ENCODE assay signal across 22 cellular contexts in genomic region chr1:116127848-116128540, GRCh38. TPM values are rescaled to one million over a fixed set of nuclear protein-coding genes. Genes with fewer than 3 reads are reported as not detected.
DNase-seq lines count a peak whose midpoint lies in the region; ATAC-seq and TF ChIP-seq lines count a peak whose summit lies in the region.
"Had no signal": no experiment of that assay in that cellular context is flagged by ENCODE, and none has a peak within 500 bp of the region (broad histone marks: within the 10 kb centered on the region; RNA-seq: fewer than 3 reads in every experiment).

No MANE protein-coding gene starts in this region.

- TF ChIP-seq CTCF in DND-41 (IDR thresholded peaks at IDR 0.05; ENCODE audit: borderline replicate concordance, extremely low read depth, low read length, poor library complexity, severe bottlenecking), result no peak
- TF ChIP-seq CTCF in esophagus muscularis mucosa (IDR thresholded peaks at IDR 0.05), result no peak
- TF ChIP-seq CTCF in esophagus squamous epithelium (IDR thresholded peaks at IDR 0.05), result no peak

- no peaks in the 10 kb centered on the region for H3K79me2 ChIP-seq in DND-41 (ENCODE audit: insufficient read depth, low read length)

- H3K27ac ChIP-seq in DND-41 (ENCODE audit: low read length), result no peak overlapping the region
- H3K27ac ChIP-seq in esophagus muscularis mucosa (replicated peaks in 1 of 4), result no peak overlapping the region
- H3K27ac ChIP-seq in esophagus squamous epithelium, result no peak overlapping the region
- H3K27ac ChIP-seq: PC-9 had no signal

- no peak for TF ChIP-seq EP300 in esophagus muscularis mucosa (IDR thresholded peaks at IDR 0.05)

- 77% methylated on average over 7 of the region's 7 CpGs for WGBS in esophagus muscularis mucosa
- WGBS in esophagus squamous epithelium, 2 donors, result 65 to 69% methylated on average over 7 of the region's 7 CpGs

- H3K9me3 ChIP-seq in DND-41 (ENCODE audit: insufficient read depth, low read length, severe bottlenecking) (no peaks in the 10 kb centered on the region), T-helper 17 cell (ENCODE audit: control insufficient read depth, low read length, poor library complexity, severe bottlenecking) (no peaks in the 10 kb centered on the region), esophagus muscularis mucosa (no peaks in the 10 kb centered on the region), esophagus squamous epithelium (no peaks in the 10 kb centered on the region)
- H3K9me3 ChIP-seq: BE2C had no signal

- no peaks in the 10 kb centered on the region for H4K20me1 ChIP-seq in DND-41 (ENCODE audit: insufficient read depth, low read length)

- H3K9me3 Mint-ChIP-seq in activated T-cell treated with anti-CD3 and anti-CD28 coated beads, Interleukin-2, amount 50 U/mL, for 72 hours, result no peaks in the 10 kb centered on the region
- H3K9me3 Mint-ChIP-seq: IgD-negative memory B cell had no signal

- H3K36me3 ChIP-seq in DND-41 (ENCODE audit: insufficient read depth, low read length) (no peaks in the 10 kb centered on the region), esophagus muscularis mucosa (no peaks in the 10 kb centered on the region), esophagus squamous epithelium (peaks cover 0 to 34% (median 1%) of the 10 kb centered on the region in 3 donors)
- H3K36me3 ChIP-seq: BE2C had no signal

- peak; percentile 6 to 12 for ATAC-seq in activated T-cell treated with anti-CD3 and anti-CD28 coated beads, Interleukin-2, amount 50 U/mL, for 72 hours (replicated peaks in 1 of 2)
- ATAC-seq in DND-41 (ENCODE audit: insufficient read depth, low read depth) (peak; percentile 70), T-helper 17 cell (peak; percentile 22), left colon (no peak)

- no peak overlapping the region for H3K9ac ChIP-seq in DND-41 (ENCODE audit: low read depth, low read length)

- intact Hi-C loops in esophagus muscularis mucosa (cut with DNase I), result no loop called here
- intact Hi-C loops in left colon (cut with DNase I, micrococcal nuclease), result no loop called here
- intact Hi-C loops in esophagus squamous epithelium (cut with DNase I), result no loop called here

- H3K27me3 Mint-ChIP-seq in activated T-cell treated with anti-CD3 and anti-CD28 coated beads, Interleukin-2, amount 50 U/mL, for 72 hours (ENCODE audit: low read depth), result peaks cover 42% of the 10 kb centered on the region
- H3K27me3 Mint-ChIP-seq in T-helper 17 cell, result peaks cover 31% of the 10 kb centered on the region

- no peaks in the 10 kb centered on the region for H3K36me3 Mint-ChIP-seq in activated T-cell treated with anti-CD3 and anti-CD28 coated beads, Interleukin-2, amount 50 U/mL, for 72 hours (ENCODE audit: insufficient read depth in 2 of 2)
- H3K36me3 Mint-ChIP-seq in T-helper 17 cell (ENCODE audit: low read depth), result peaks cover 2% of the 10 kb centered on the region
- H3K36me3 Mint-ChIP-seq: IgD-negative memory B cell had no signal

- DNase-seq in activated T-cell treated with anti-CD3 and anti-CD28 coated beads, Interleukin-2, amount 50 U/mL, for 72 hours, result peak; percentile 28 to 41
- DNase-seq in activated T-cell treated with anti-CD3 and anti-CD28 coated beads, Interleukin-2, amount 50 U/mL, for 1 hour, result no peak
- DNase-seq in DND-41, result peak; percentile 27
- DNase-seq in T-helper 17 cell, result no peak
- DNase-seq in esophagus muscularis mucosa (ENCODE audit: extremely low spot score), result peak; percentile 82
- DNase-seq in left colon, result no peak
- no peak for DNase-seq in esophagus squamous epithelium (lab: John Stamatoyannopoulos, UW)
- DNase-seq in hepatic stellate cell (ENCODE audit: low spot score), result no peak
- DNase-seq: BE2C, COR-L47, DMS 273 treated with DMSO at 0.1 percent for 48 hours, DMS79 treated with DMSO at 0.1 percent for 48 hours, Karpas-422, NCI-H1694, NCI-H2081 treated with DMSO at 0.1 percent for 48 hours, NCI-H69, PC-9, RPMI8226, SHP77 treated with DMSO at 0.1 percent for 48 hours had no signal

- peak overlapping the region; percentile 67 to 81 for H3K4me3 Mint-ChIP-seq in activated T-cell treated with anti-CD3 and anti-CD28 coated beads, Interleukin-2, amount 50 U/mL, for 72 hours
- no peak overlapping the region for H3K4me3 Mint-ChIP-seq in T-helper 17 cell
- H3K4me3 Mint-ChIP-seq: IgD-negative memory B cell had no signal

- no peak for TF ChIP-seq POLR2A in esophagus muscularis mucosa (IDR thresholded peaks at IDR 0.05; ENCODE audit: low read depth)
- TF ChIP-seq POLR2A in esophagus squamous epithelium (IDR thresholded peaks at IDR 0.05), result no peak

- H3K4me2 ChIP-seq in DND-41 (ENCODE audit: insufficient read depth, low read length), result no peak overlapping the region
- H3K4me2 ChIP-seq: PC-9 had no signal

- H3K27me3 ChIP-seq in DND-41 (ENCODE audit: insufficient read depth, low read length, poor library complexity) (peaks cover 5% of the 10 kb centered on the region), esophagus muscularis mucosa (peaks cover 0 to 26% (median 0%) of the 10 kb centered on the region in 4 donors), esophagus squamous epithelium (no peaks in the 10 kb centered on the region)
- H3K27me3 ChIP-seq: BE2C had no signal

- no peak overlapping the region for H2AFZ ChIP-seq in DND-41 (ENCODE audit: low read depth, low read length)
- H2AFZ ChIP-seq: PC-9 had no signal

- H3K4me1 ChIP-seq in DND-41 (ENCODE audit: insufficient read depth, low read length) (no peaks in the 10 kb centered on the region), esophagus muscularis mucosa (no peaks in the 10 kb centered on the region), esophagus squamous epithelium (peaks cover 5 to 74% (median 12%) of the 10 kb centered on the region in 3 donors)

- H3K4me1 Mint-ChIP-seq in activated T-cell treated with anti-CD3 and anti-CD28 coated beads, Interleukin-2, amount 50 U/mL, for 72 hours (ENCODE audit: low read depth), result peaks cover 46% of the 10 kb centered on the region
- H3K4me1 Mint-ChIP-seq in T-helper 17 cell, result peaks cover 17% of the 10 kb centered on the region
- H3K4me1 Mint-ChIP-seq: IgD-negative memory B cell had no signal

- H3K4me3 ChIP-seq in DND-41 (ENCODE audit: low read depth in 1 of 2, low read length in 2 of 2) (no peak overlapping the region), esophagus muscularis mucosa (no peak overlapping the region), esophagus squamous epithelium (no peak overlapping the region)
- H3K4me3 ChIP-seq: GM12878, PC-9 had no signal

- H3K27ac Mint-ChIP-seq in activated T-cell treated with anti-CD3 and anti-CD28 coated beads, Interleukin-2, amount 50 U/mL, for 72 hours, result no peak overlapping the region
- peak overlapping the region; percentile 9 for H3K27ac Mint-ChIP-seq in T-helper 17 cell
- H3K27ac Mint-ChIP-seq: IgD-negative memory B cell had no signal

RNA-seq across cellular contexts. Expression of gene MAB21L3, which starts 16.8 kb away (rescaled TPM):
- total RNA-seq in activated T-cell treated with anti-CD3 and anti-CD28 coated beads, Interleukin-2, amount 50 U/mL, for 72 hours, result under 1 TPM in 1 of 2 donors, not detected in 1; 0.14 TPM
- not detected for total RNA-seq in T-helper 17 cell
- total RNA-seq in esophagus muscularis mucosa, result under 1 TPM in 3 of 4 donors, not detected in 1; under 0.01 to 0.17 (median 0.11) TPM
- 1 to 10 TPM; 4.7 to 5.7 TPM for total RNA-seq in left colon
- total RNA-seq in esophagus squamous epithelium, result 10 to 100 TPM; 12.0 to 22.7 (median 19.6) TPM
- total RNA-seq: NCI-H460, PC-9 had no signal

Comparison
In these comparisons a context has a peak if more than half of its experiments do, and no peak if none do; other contexts are left out.
1. DNase-seq: peak in activated T-cell treated with anti-CD3 and anti-CD28 coated beads, Interleukin-2, amount 50 U/mL, for 72 hours (2 of 2), DND-41 (single experiment) and esophagus muscularis mucosa (single experiment); none in activated T-cell treated with anti-CD3 and anti-CD28 coated beads, Interleukin-2, amount 50 U/mL, for 1 hour (single experiment), T-helper 17 cell (0 of 3), left colon (0 of 2), esophagus squamous epithelium (single experiment) and hepatic stellate cell (single experiment).
2. RNA of gene MAB21L3, which starts 16.8 kb away (total RNA-seq): 12.0 to 22.7 TPM in esophagus squamous epithelium and 4.7 to 5.7 TPM in left colon; 0.14 TPM in activated T-cell treated with anti-CD3 and anti-CD28 coated beads, Interleukin-2, amount 50 U/mL, for 72 hours, under 0.01 to 0.17 TPM in esophagus muscularis mucosa and not detected in T-helper 17 cell; every median in the first group is over 4 times any median in the second.